ENCODE assay signal across 22 cellular contexts in genomic region chr15:60966746-60967145, GRCh38.
"Had no signal": no experiment of that assay in that cellular context is flagged by ENCODE, and none has a peak within 500 bp of the region (broad histone marks: within the 10 kb centered on the region; RNA-seq: fewer than 3 reads in every experiment).

No MANE protein-coding gene starts in this region.

- H3K4me3 Mint-ChIP-seq: activated B cell treated with CpG ODN at 0.5 μM for 24 hours; activated CD4-positive, alpha-beta memory T cell treated with anti-CD3 and anti-CD28 coated beads, Interleukin-2, amount 10 ng/mL, durations not matched to agents 7 days and 5 days; activated CD4-positive, alpha-beta T cell treated with anti-CD3 and anti-CD28 coated beads, Interleukin-2, amount 10 ng/mL, durations not matched to agents 7 days and 5 days; activated naive CD4-positive, alpha-beta T cell treated with anti-CD3 and anti-CD28 coated beads for 36 hours; activated naive CD8-positive, alpha-beta T cell; activated T-helper 17 cell treated with anti-CD3 and anti-CD28 coated beads, Interleukin-2, amount 50 U/mL, for 72 hours; T-helper 17 cell had no signal

- H3K9me3 Mint-ChIP-seq: activated B cell treated with CpG ODN at 0.5 μM for 24 hours; activated CD4-positive, alpha-beta memory T cell treated with anti-CD3 and anti-CD28 coated beads, Interleukin-2, amount 10 ng/mL, durations not matched to agents 7 days and 5 days; activated CD4-positive, alpha-beta T cell treated with anti-CD3 and anti-CD28 coated beads, Interleukin-2, amount 10 ng/mL, durations not matched to agents 7 days and 5 days; activated naive CD4-positive, alpha-beta T cell treated with anti-CD3 and anti-CD28 coated beads for 36 hours; activated T-helper 17 cell treated with anti-CD3 and anti-CD28 coated beads, Interleukin-2, amount 50 U/mL, for 72 hours had no signal

- FAIRE-seq: RCC 7860, TTC549 had no signal

- H3K4me1 Mint-ChIP-seq: activated B cell treated with CpG ODN at 0.5 μM for 24 hours; activated CD4-positive, alpha-beta memory T cell treated with anti-CD3 and anti-CD28 coated beads, Interleukin-2, amount 10 ng/mL, durations not matched to agents 7 days and 5 days; activated CD4-positive, alpha-beta T cell treated with anti-CD3 and anti-CD28 coated beads, Interleukin-2, amount 10 ng/mL, durations not matched to agents 7 days and 5 days; activated T-helper 17 cell treated with anti-CD3 and anti-CD28 coated beads, Interleukin-2, amount 50 U/mL, for 72 hours had no signal

- H3K36me3 Mint-ChIP-seq: activated naive CD8-positive, alpha-beta T cell had no signal

- DNase-seq: activated B cell treated with CpG ODN at 0.5 μM for 24 hours; activated CD4-positive, alpha-beta memory T cell treated with anti-CD3 and anti-CD28 coated beads, Interleukin-2, amount 10 ng/mL, durations not matched to agents 7 days and 5 days; activated CD4-positive, alpha-beta T cell treated with anti-CD3 and anti-CD28 coated beads for 1 hour; activated CD4-positive, alpha-beta T cell treated with anti-CD3 and anti-CD28 coated beads, Interleukin-2, amount 10 ng/mL, durations not matched to agents 7 days and 5 days; activated gamma-delta T cell; activated naive CD4-positive, alpha-beta T cell treated with anti-CD3 and anti-CD28 coated beads for 36 hours; activated T-cell treated with anti-CD3 and anti-CD28 coated beads for 4 hours; activated T-cell treated with anti-CD3 and anti-CD28 coated beads, Interleukin-2, amount 50 U/mL, for 48 hours; amygdala; cerebellar nuclear complex; KG1; NCI-H1048; NCI-H2029; NCI-H510A treated with DMSO at 0.1 percent for 48 hours; NCI-H69; SHP77 treated with DMSO at 0.1 percent for 48 hours; T-helper 17 cell; T-helper 9 cell had no signal

- ATAC-seq: activated T-helper 17 cell treated with anti-CD3 and anti-CD28 coated beads, Interleukin-2, amount 50 U/mL, for 72 hours; T-helper 17 cell had no signal

- H3K27me3 Mint-ChIP-seq: activated CD4-positive, alpha-beta T cell treated with anti-CD3 and anti-CD28 coated beads, Interleukin-2, amount 10 ng/mL, durations not matched to agents 7 days and 5 days; activated naive CD8-positive, alpha-beta T cell had no signal

- H3K27ac Mint-ChIP-seq: activated B cell treated with CpG ODN at 0.5 μM for 24 hours; activated CD4-positive, alpha-beta memory T cell treated with anti-CD3 and anti-CD28 coated beads, Interleukin-2, amount 10 ng/mL, durations not matched to agents 7 days and 5 days; activated CD4-positive, alpha-beta T cell treated with anti-CD3 and anti-CD28 coated beads, Interleukin-2, amount 10 ng/mL, durations not matched to agents 7 days and 5 days; activated naive CD4-positive, alpha-beta T cell treated with anti-CD3 and anti-CD28 coated beads for 36 hours; activated naive CD8-positive, alpha-beta T cell; T-helper 17 cell had no signal
